Comparison of ENCODE assay signal across 20 cellular contexts in the genomic region with DNA sequence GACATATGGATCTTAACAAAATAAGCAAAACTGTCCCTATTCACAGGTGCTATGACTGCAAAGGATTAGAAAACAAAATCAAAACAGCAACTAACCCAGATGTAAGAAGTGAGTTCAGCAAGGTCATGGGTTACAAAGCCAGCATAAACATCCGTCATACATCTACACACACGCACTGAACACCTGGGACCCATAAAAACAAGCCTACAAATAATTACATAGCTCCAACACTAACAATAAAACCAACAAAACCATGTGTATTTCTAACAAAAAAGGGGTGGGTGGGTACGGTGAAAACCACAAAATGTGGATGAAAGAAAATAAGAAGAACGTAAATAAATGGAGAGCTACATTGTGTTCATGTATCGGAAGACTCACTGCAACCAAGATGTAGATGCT.
DNase-seq lines count a peak whose midpoint lies in the region; ATAC-seq and TF ChIP-seq lines count a peak whose summit lies in the region.
"Had no signal": no experiment of that assay in that cellular context is flagged by ENCODE, and none has a peak within 500 bp of the region (broad histone marks: within the 10 kb centered on the region; RNA-seq: fewer than 3 reads in every experiment).

No MANE protein-coding gene starts in this region.

- H3K27ac ChIP-seq in CD8-positive, alpha-beta memory T cell (ENCODE audit: low read depth, low read length), result no peak overlapping the region
- no peak overlapping the region for H3K27ac ChIP-seq in aorta (ENCODE audit: low read depth in 1 of 2, low read length in 2 of 2)
- H3K27ac ChIP-seq: dorsolateral prefrontal cortex, transverse colon had no signal

- intact Hi-C loops in mucosa of descending colon (cut with DNase I, micrococcal nuclease), result no loop called here
- intact Hi-C loops in aorta (cut with DNase I), result no loop called here

- H3K4me1 Mint-ChIP-seq in CD8-positive, alpha-beta memory T cell, result peaks cover 58 to 69% (median 61%) of the 10 kb centered on the region in 3 donors
- peaks cover 60% of the 10 kb centered on the region for H3K4me1 Mint-ChIP-seq in T-helper 2 cell treated with Interferon-gamma antibody and Interleukin-4, amounts not matched to agents 5 μg/mL and 100 μg/mL, for 36 hours (ENCODE audit: low read depth)

- H3K27me3 Mint-ChIP-seq in CD8-positive, alpha-beta memory T cell, result no peaks in the 10 kb centered on the region
- H3K27me3 Mint-ChIP-seq in T-helper 2 cell treated with Interferon-gamma antibody and Interleukin-4, amounts not matched to agents 5 μg/mL and 100 μg/mL, for 36 hours (ENCODE audit: low read depth), result peaks cover 20% of the 10 kb centered on the region

- DNase-seq in CD8-positive, alpha-beta memory T cell, result peak in 1 of 5 donors; percentile 67
- DNase-seq in Jurkat, Clone E6-1 (ENCODE audit: low read depth, low spot score), result peak; percentile 30
- DNase-seq in T-helper 2 cell treated with Interferon-gamma antibody and Interleukin-4, amounts not matched to agents 5 μg/mL and 100 μg/mL, for 36 hours (ENCODE audit: low spot score), result no peak
- DNase-seq in mucosa of descending colon (no peak), D341Med (ENCODE audit: low spot score) (no peak), aorta (no peak), middle frontal gyrus (ENCODE audit: extremely low spot score, low spot score) (no peak)
- DNase-seq: activated CD8-positive, alpha-beta memory T cell treated with anti-CD3 and anti-CD28 coated beads for 24 hours; AML-193; DMS53; dorsolateral prefrontal cortex; erythroblast; MV-4-11; natural killer cell; NCI-H187 treated with DMSO at 0.1 percent for 48 hours; NCI-H345; stimulated activated CD4-positive, alpha-beta T cell treated with anti-CD3 and anti-CD28 coated beads, Interleukin-1b, Interleukin-23, amount 100 ng/mL, for 48 hours; stimulated activated naive CD4-positive, alpha-beta T cell treated with Interleukin-2 at 50 U/mL for 16 hours; transverse colon had no signal

- peaks cover 58% of the 10 kb centered on the region for H3K4me1 ChIP-seq in CD8-positive, alpha-beta memory T cell (ENCODE audit: insufficient read depth, low read length)
- H3K4me1 ChIP-seq in mucosa of descending colon (ENCODE audit: low read depth), result peaks cover 8% of the 10 kb centered on the region
- no peaks in the 10 kb centered on the region for H3K4me1 ChIP-seq in aorta (ENCODE audit: control insufficient read depth in 1 of 2, insufficient read depth in 2 of 2, low read length in 2 of 2)

- H3K4me3 Mint-ChIP-seq in CD8-positive, alpha-beta memory T cell, result peak overlapping the region in 6 of 7 donors; percentile 2 to 65 (median 30)
- H3K4me3 Mint-ChIP-seq in T-helper 2 cell treated with Interferon-gamma antibody and Interleukin-4, amounts not matched to agents 5 μg/mL and 100 μg/mL, for 36 hours, result peak overlapping the region; percentile 70

- no peak overlapping the region for H3K4me3 ChIP-seq in CD8-positive, alpha-beta memory T cell (ENCODE audit: low read length)
- H3K4me3 ChIP-seq in Jurkat, Clone E6-1 (ENCODE audit: low read length), result no peak overlapping the region
- H3K4me3 ChIP-seq in mucosa of descending colon (no peak overlapping the region), aorta (ENCODE audit: low read length in 2 of 2) (no peak overlapping the region)
- H3K4me3 ChIP-seq: dorsolateral prefrontal cortex, transverse colon had no signal

- peaks cover 0 to 41% (median 5%) of the 10 kb centered on the region in 3 donors for H3K36me3 Mint-ChIP-seq in CD8-positive, alpha-beta memory T cell
- H3K36me3 Mint-ChIP-seq in T-helper 2 cell treated with Interferon-gamma antibody and Interleukin-4, amounts not matched to agents 5 μg/mL and 100 μg/mL, for 36 hours (ENCODE audit: low read depth), result peaks cover 56% of the 10 kb centered on the region
- H3K36me3 Mint-ChIP-seq: natural killer cell had no signal

- H3K36me3 ChIP-seq in CD8-positive, alpha-beta memory T cell (ENCODE audit: insufficient read depth, low read length), result peaks cover 4% of the 10 kb centered on the region
- no peaks in the 10 kb centered on the region for H3K36me3 ChIP-seq in mucosa of descending colon (ENCODE audit: low read depth)
- no peaks in the 10 kb centered on the region for H3K36me3 ChIP-seq in aorta (ENCODE audit: control insufficient read depth in 1 of 2, insufficient read depth in 2 of 2, low read length in 1 of 2)
- H3K36me3 ChIP-seq: transverse colon had no signal

- peak overlapping the region in 7 of 8 donors; percentile 17 to 95 (median 69) for H3K27ac Mint-ChIP-seq in CD8-positive, alpha-beta memory T cell
- no peak overlapping the region for H3K27ac Mint-ChIP-seq in T-helper 2 cell treated with Interferon-gamma antibody and Interleukin-4, amounts not matched to agents 5 μg/mL and 100 μg/mL, for 36 hours

- TF ChIP-seq CTCF in mucosa of descending colon (IDR thresholded peaks at IDR 0.05), result no peak

- POLR2A ChIA-PET in CD8-positive, alpha-beta memory T cell (lab: Charles Lee), result no interaction called here

- H3K9me3 Mint-ChIP-seq in CD8-positive, alpha-beta memory T cell, result no peaks in the 10 kb centered on the region
- H3K9me3 Mint-ChIP-seq in T-helper 2 cell treated with Interferon-gamma antibody and Interleukin-4, amounts not matched to agents 5 μg/mL and 100 μg/mL, for 36 hours, result no peaks in the 10 kb centered on the region
- H3K9me3 Mint-ChIP-seq: natural killer cell had no signal

- no peaks in the 10 kb centered on the region for H3K27me3 ChIP-seq in CD8-positive, alpha-beta memory T cell (ENCODE audit: insufficient read depth, low read length, poor library complexity, severe bottlenecking)
- H3K27me3 ChIP-seq in aorta (ENCODE audit: control insufficient read depth in 1 of 2, insufficient read depth in 2 of 2, low read length in 1 of 2), result no peaks in the 10 kb centered on the region
- H3K27me3 ChIP-seq: dorsolateral prefrontal cortex, transverse colon had no signal

- ATAC-seq in mucosa of descending colon (peak; percentile 33), aorta (ENCODE audit: low FRiP score) (no peak)
- ATAC-seq: HCT116 had no signal

- CTCF ChIA-PET in CD8-positive, alpha-beta memory T cell (lab: Charles Lee), result interaction anchor here (1.3 kb wide), 1 partner anchor 21 kb away, joined by 3 read pairs; no protein-coding TSS in a partner anchor

- no peaks in the 10 kb centered on the region for H3K9me3 ChIP-seq in CD8-positive, alpha-beta memory T cell (ENCODE audit: low read length)
- H3K9me3 ChIP-seq in mucosa of descending colon, result no peaks in the 10 kb centered on the region
- H3K9me3 ChIP-seq in aorta (ENCODE audit: control insufficient read depth, low read length), result no peaks in the 10 kb centered on the region
- H3K9me3 ChIP-seq: transverse colon had no signal

- 96 to 98% methylated on average over 5 of the region's 5 CpGs for WGBS in aorta, 2 donors
